Comparison of ENCODE assay signal across 26 cellular contexts in genomic region chr4:2607107-2607506, GRCh38.
"Had no signal": no experiment of that assay in that cellular context is flagged by ENCODE, and none has a peak within 500 bp of the region (broad histone marks: within the 10 kb centered on the region; RNA-seq: fewer than 3 reads in every experiment).

No MANE protein-coding gene starts in this region.

- DNase-seq: activated CD4-positive, alpha-beta memory T cell treated with anti-CD3 and anti-CD28 coated beads for 36 hours; activated CD4-positive, alpha-beta T cell treated with anti-CD3 and anti-CD28 coated beads, Interleukin-2, amount 10 ng/mL, durations not matched to agents 24 days and 14 days; activated CD4-positive, CD25-positive, alpha-beta regulatory T cell treated with anti-CD3 and anti-CD28 coated beads, Interleukin-2, amount 50 U/mL, for 72 hours; activated CD8-positive, alpha-beta memory T cell treated with anti-CD3 and anti-CD28 coated beads, Interleukin-2, amount 50 U/mL, for 4 hours; activated gamma-delta T cell treated with Interleukin-2 at 50 U/mL for 16 hours; activated naive CD4-positive, alpha-beta T cell treated with anti-CD3 and anti-CD28 coated beads, Interleukin-2, amount 50 U/mL, for 16 hours; activated T-cell treated with anti-CD3 and anti-CD28 coated beads, Interleukin-2, amount 50 U/mL, for 1 hour; amniotic stem cell; brain microvascular endothelial cell; central memory CD4-positive, alpha-beta T cell; islet precursor cell; mesenchymal stem cell; mucosa of descending colon; small intestine; stimulated activated CD4-positive, alpha-beta T cell treated with anti-CD3 and anti-CD28 coated beads, Interleukin-4, amount 100 ng/mL, for 4 hours; stimulated activated CD8-positive, alpha-beta memory T cell treated with anti-CD3 and anti-CD28 coated beads, Interleukin-4, amount 100 ng/mL, for 48 hours; stimulated activated naive CD8-positive, alpha-beta T cell treated with anti-CD3 and anti-CD28 coated beads, Interleukin-15, amount 100 ng/mL, for 72 hours; substantia nigra; T-helper 9 cell; WERI-Rb-1 had no signal

- H3K4me3 Mint-ChIP-seq: activated CD4-positive, alpha-beta memory T cell treated with anti-CD3 and anti-CD28 coated beads for 36 hours; activated CD4-positive, alpha-beta T cell treated with anti-CD3 and anti-CD28 coated beads, Interleukin-2, amount 10 ng/mL, durations not matched to agents 24 days and 14 days; activated T-helper 1 cell treated with anti-CD3 and anti-CD28 coated beads, Interleukin-12 subunit alpha, Interleukin-12 subunit beta, Interleukin-2, Interleukin-4 antibody, amounts not matched to agents 30 ng/mL and 10 ng/mL and 1 ng/mL, durations not matched to agents 14 hours and 24 hours and 36 hours; natural killer cell treated with Interleukin-12 subunit alpha and Interleukin-12 subunit beta and Interleukin-15 and Interleukin-18, amount 100 ng/mL, for 72 hours; stimulated activated memory B cell treated with anti-CD40 and anti-IgM and Interleukin-4, amounts not matched to agents 10 μg/mL and 1 μg/mL and 100 μg/mL, for 72 hours; stimulated activated naive CD8-positive, alpha-beta T cell treated with anti-CD3 and anti-CD28 coated beads, Interleukin-15, amount 100 ng/mL, for 72 hours; T-helper 1 cell treated with Interleukin-12 subunit alpha and Interleukin-12 subunit beta and Interleukin-4 antibody, amounts not matched to agents 30 μg/mL and 1 μg/mL, for 36 hours had no signal

- H3K36me3 Mint-ChIP-seq: natural killer cell treated with Interleukin-12 subunit alpha and Interleukin-12 subunit beta and Interleukin-15 and Interleukin-18, amount 100 ng/mL, for 72 hours had no signal

- ATAC-seq: gastroesophageal sphincter; mucosa of descending colon; natural killer cell treated with Interleukin-12 subunit alpha and Interleukin-12 subunit beta and Interleukin-15 and Interleukin-18, amount 100 ng/mL, for 72 hours; stimulated activated memory B cell treated with anti-CD40 and anti-IgM and Interleukin-4, amounts not matched to agents 10 μg/mL and 1 μg/mL and 100 μg/mL, for 72 hours; stimulated activated naive CD8-positive, alpha-beta T cell treated with anti-CD3 and anti-CD28 coated beads, Interleukin-15, amount 100 ng/mL, for 72 hours; upper lobe of right lung had no signal

- H3K27me3 Mint-ChIP-seq: activated CD4-positive, alpha-beta memory T cell treated with anti-CD3 and anti-CD28 coated beads for 36 hours; activated CD4-positive, alpha-beta T cell treated with anti-CD3 and anti-CD28 coated beads, Interleukin-2, amount 10 ng/mL, durations not matched to agents 24 days and 14 days; natural killer cell treated with Interleukin-12 subunit alpha and Interleukin-12 subunit beta and Interleukin-15 and Interleukin-18, amount 100 ng/mL, for 72 hours; stimulated activated memory B cell treated with anti-CD40 and anti-IgM and Interleukin-4, amounts not matched to agents 10 μg/mL and 1 μg/mL and 100 μg/mL, for 72 hours; stimulated activated naive CD8-positive, alpha-beta T cell treated with anti-CD3 and anti-CD28 coated beads, Interleukin-15, amount 100 ng/mL, for 72 hours had no signal

- H3K27ac Mint-ChIP-seq: activated CD4-positive, alpha-beta memory T cell treated with anti-CD3 and anti-CD28 coated beads for 36 hours; activated CD4-positive, alpha-beta T cell treated with anti-CD3 and anti-CD28 coated beads, Interleukin-2, amount 10 ng/mL, durations not matched to agents 24 days and 14 days; activated T-helper 1 cell treated with anti-CD3 and anti-CD28 coated beads, Interleukin-12 subunit alpha, Interleukin-12 subunit beta, Interleukin-2, Interleukin-4 antibody, amounts not matched to agents 30 ng/mL and 10 ng/mL and 1 ng/mL, durations not matched to agents 14 hours and 24 hours and 36 hours; natural killer cell treated with Interleukin-12 subunit alpha and Interleukin-12 subunit beta and Interleukin-15 and Interleukin-18, amount 100 ng/mL, for 72 hours; stimulated activated memory B cell treated with anti-CD40 and anti-IgM and Interleukin-4, amounts not matched to agents 10 μg/mL and 1 μg/mL and 100 μg/mL, for 72 hours; stimulated activated naive CD8-positive, alpha-beta T cell treated with anti-CD3 and anti-CD28 coated beads, Interleukin-15, amount 100 ng/mL, for 72 hours; T-helper 1 cell treated with Interleukin-12 subunit alpha and Interleukin-12 subunit beta and Interleukin-4 antibody, amounts not matched to agents 30 μg/mL and 1 μg/mL, for 36 hours had no signal

- H3K9me3 Mint-ChIP-seq: activated CD4-positive, alpha-beta memory T cell treated with anti-CD3 and anti-CD28 coated beads for 36 hours; activated CD4-positive, alpha-beta T cell treated with anti-CD3 and anti-CD28 coated beads, Interleukin-2, amount 10 ng/mL, durations not matched to agents 24 days and 14 days; activated T-helper 1 cell treated with anti-CD3 and anti-CD28 coated beads, Interleukin-12 subunit alpha, Interleukin-12 subunit beta, Interleukin-2, Interleukin-4 antibody, amounts not matched to agents 30 ng/mL and 10 ng/mL and 1 ng/mL, durations not matched to agents 14 hours and 24 hours and 36 hours; natural killer cell treated with Interleukin-12 subunit alpha and Interleukin-12 subunit beta and Interleukin-15 and Interleukin-18, amount 100 ng/mL, for 72 hours; stimulated activated memory B cell treated with anti-CD40 and anti-IgM and Interleukin-4, amounts not matched to agents 10 μg/mL and 1 μg/mL and 100 μg/mL, for 72 hours; stimulated activated naive CD8-positive, alpha-beta T cell treated with anti-CD3 and anti-CD28 coated beads, Interleukin-15, amount 100 ng/mL, for 72 hours; T-helper 1 cell treated with Interleukin-12 subunit alpha and Interleukin-12 subunit beta and Interleukin-4 antibody, amounts not matched to agents 30 μg/mL and 1 μg/mL, for 36 hours had no signal
